16 cellular contexts compared by ENCODE assay signal in the genomic region with DNA sequence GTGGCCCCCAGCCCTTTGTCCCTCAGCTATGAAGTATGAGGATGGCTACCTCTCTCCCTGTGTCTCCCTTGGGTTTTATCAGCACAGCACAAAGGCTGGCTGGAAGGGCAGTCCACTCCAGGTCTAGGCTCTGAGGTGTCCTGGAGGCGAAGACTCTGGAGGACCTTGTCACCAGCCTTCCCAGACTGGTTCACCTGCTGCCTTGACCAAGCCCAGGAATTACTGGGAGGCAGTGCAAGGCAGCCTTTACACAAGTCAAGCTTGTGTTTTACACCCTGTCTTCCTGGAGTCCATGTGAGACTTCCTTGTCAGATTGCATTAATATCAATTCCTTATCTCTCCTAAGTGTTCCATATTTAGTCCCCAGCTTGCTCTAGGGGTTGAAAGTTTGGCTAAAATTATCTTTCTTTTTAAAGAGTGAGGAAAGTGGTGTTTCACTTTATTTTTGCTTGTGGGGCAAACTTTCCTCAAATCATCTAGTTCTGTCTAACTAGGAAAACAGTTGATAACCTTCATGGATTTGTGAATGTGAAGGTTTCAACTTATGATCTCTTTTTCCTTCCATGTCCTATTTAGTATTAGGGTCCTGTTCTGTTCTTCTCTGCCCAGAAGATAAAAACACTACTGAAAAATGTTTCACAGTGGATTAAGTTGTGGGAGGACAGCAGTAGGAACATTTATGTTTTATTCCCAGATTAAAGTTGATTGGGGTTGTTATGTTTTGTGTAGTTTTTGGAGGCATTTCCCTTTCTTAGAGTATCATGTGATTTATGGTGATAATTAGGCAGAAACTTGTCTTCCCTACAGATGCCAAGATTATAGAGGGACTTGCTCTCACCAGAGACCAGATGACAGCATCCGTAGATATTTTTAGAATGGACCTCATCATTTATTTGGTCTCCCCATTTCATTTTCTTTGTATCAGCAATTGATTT.
DNase-seq lines count a peak whose midpoint lies in the region; ATAC-seq and TF ChIP-seq lines count a peak whose summit lies in the region.
"Had no signal": no experiment of that assay in that cellular context is flagged by ENCODE, and none has a peak within 500 bp of the region (broad histone marks: within the 10 kb centered on the region; RNA-seq: fewer than 3 reads in every experiment).

No MANE protein-coding gene starts in this region.

- DNase-seq in AG10803 (ENCODE audit: low read depth) (peak; percentile 39), NCI-H446 treated with DMSO at 0.1 percent for 48 hours (lab: John Stamatoyannopoulos, UW) (peak; percentile 20), fibroblast of lung (ENCODE audit: low read depth in 2 of 2) (no peak), psoas muscle (no peak), Ammon's horn (ENCODE audit: low spot score) (no peak)
- DNase-seq: activated CD4-positive, alpha-beta T cell treated with anti-CD3 and anti-CD28 coated beads, Interleukin-2, amount 10 ng/mL, durations not matched to agents 24 days and 14 days; effector memory CD8-positive, alpha-beta T cell; foreskin fibroblast; mesendoderm; NCI-H1092; NCI-H2171 treated with DMSO at 0.1 percent for 48 hours had no signal

- H3K79me2 ChIP-seq in fibroblast of lung (ENCODE audit: control insufficient read depth, insufficient read depth, low read length): peaks cover 75% of the 10 kb centered on the region

- no peak overlapping the region for H3K27ac ChIP-seq in fibroblast of lung (ENCODE audit: insufficient read depth, low read length)
- peak overlapping the region; percentile 79 for H3K27ac ChIP-seq in psoas muscle
- H3K27ac ChIP-seq: SJSA1 had no signal

- H3K4me1 ChIP-seq in fibroblast of lung (ENCODE audit: control insufficient read depth, extremely low read depth, insufficient read depth, low read length): peaks cover 23% of the 10 kb centered on the region
- peaks cover 74% of the 10 kb centered on the region for H3K4me1 ChIP-seq in psoas muscle

- intact Hi-C loops in psoas muscle (cut with DNase I): no loop called here

- H4K20me1 ChIP-seq in fibroblast of lung (ENCODE audit: control insufficient read depth, extremely low read depth, insufficient read depth, low read length): no peaks in the 10 kb centered on the region

- H3K9me3 ChIP-seq in fibroblast of lung (ENCODE audit: control insufficient read depth, insufficient read depth, low read depth, low read length): no peaks in the 10 kb centered on the region
- no peaks in the 10 kb centered on the region for H3K9me3 ChIP-seq in psoas muscle
- H3K9me3 ChIP-seq: SJSA1 had no signal

- WGBS in psoas muscle, 3 donors: 54 to 57% (median 54%) methylated on average over 2 of the region's 2 CpGs

- peak overlapping the region; percentile 23 for H3K4me2 ChIP-seq in fibroblast of lung (ENCODE audit: extremely low read depth, insufficient read depth, low read length)

- ATAC-seq in psoas muscle: peak; percentile 16 to 32 (median 24)
- no peak for ATAC-seq in HG03469 (IDR thresholded peaks at IDR 0.05; ENCODE audit: unreplicated experiment)
- no peak for ATAC-seq in HG03439 (IDR thresholded peaks at IDR 0.05; ENCODE audit: unreplicated experiment)
- no peak for ATAC-seq in HG03095 (IDR thresholded peaks at IDR 0.05; ENCODE audit: unreplicated experiment)
- ATAC-seq: effector memory CD8-positive, alpha-beta T cell; HCT116 had no signal

- H3K27me3 ChIP-seq in fibroblast of lung (ENCODE audit: control insufficient read depth, insufficient read depth, low read length): no peaks in the 10 kb centered on the region
- no peaks in the 10 kb centered on the region for H3K27me3 ChIP-seq in psoas muscle (ENCODE audit: insufficient read depth in 3 of 3, low read length in 2 of 3)
- H3K27me3 ChIP-seq: SJSA1 had no signal

- no peak overlapping the region for H3K9ac ChIP-seq in fibroblast of lung (ENCODE audit: insufficient read depth, low read length)

- TF ChIP-seq CTCF in AG10803 (conservative IDR thresholded peaks at IDR 0.05; ENCODE audit: low read length): no peak
- no peak for TF ChIP-seq CTCF in fibroblast of lung (conservative IDR thresholded peaks at IDR 0.05 in 1 of 2, IDR thresholded peaks at IDR 0.05 in 1 of 2; ENCODE audit: low read depth in 1 of 2, low read length in 2 of 2)
- TF ChIP-seq CTCF in psoas muscle (IDR thresholded peaks at IDR 0.05): no peak

- no peak overlapping the region for H2AFZ ChIP-seq in fibroblast of lung (ENCODE audit: low read length)

- no peak overlapping the region for H3K4me3 ChIP-seq in AG10803 (ENCODE audit: low read length)
- no peak overlapping the region for H3K4me3 ChIP-seq in fibroblast of lung (replicated peaks in 1 of 4; ENCODE audit: control extremely low read depth in 1 of 4, insufficient read depth in 1 of 4, low read depth in 3 of 4, low read length in 4 of 4)
- no peak overlapping the region for H3K4me3 ChIP-seq in psoas muscle
- H3K4me3 ChIP-seq: SJSA1 had no signal

- H3K36me3 ChIP-seq in fibroblast of lung (ENCODE audit: control insufficient read depth, insufficient read depth, low read length) (no peaks in the 10 kb centered on the region), psoas muscle (ENCODE audit: insufficient read depth in 1 of 2, low read depth in 1 of 2) (peaks cover 0 to 7% of the 10 kb centered on the region in 2 donors)
- H3K36me3 ChIP-seq: SJSA1 had no signal

Comparison
In these comparisons a context has a peak if more than half of its experiments do, and no peak if none do; other contexts are left out.
1. DNase-seq: peak in AG10803 (single experiment) and NCI-H446 treated with DMSO at 0.1 percent for 48 hours (single experiment); none in fibroblast of lung (0 of 2), psoas muscle (0 of 2) and Ammon's horn (single experiment).
2. ATAC-seq: peak in psoas muscle (4 of 4); none in HG03469 (single experiment), HG03439 (single experiment) and HG03095 (single experiment).